In the genomic region with DNA sequence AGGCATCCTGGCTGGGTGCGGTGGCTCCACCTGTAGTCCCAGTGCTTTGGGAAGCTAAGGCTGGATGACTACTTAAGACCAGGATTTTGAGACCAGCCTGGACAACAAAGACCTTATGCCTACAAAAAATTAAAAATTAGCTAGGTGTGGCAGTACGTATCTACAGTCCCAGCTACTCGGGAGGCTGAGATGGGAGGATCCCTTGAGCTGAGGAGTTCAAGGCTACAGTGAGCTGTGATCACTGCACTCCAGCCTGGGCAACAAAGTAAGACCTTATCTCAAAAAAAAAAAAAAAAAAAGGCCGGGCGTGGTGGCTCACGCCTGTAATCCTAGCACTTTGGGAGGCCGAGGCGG, we compare ENCODE assay signal across 1 cellular context.
TF ChIP-seq lines count a peak whose summit lies in the region.

No MANE protein-coding gene starts in this region.

TF ChIP-seq in HCT116, 20 proteins besides CTCF, POLR2A, EP300 and RAD21 (continued from another document):
- TF ChIP-seq EZH2phosphoT487 (IDR thresholded peaks at IDR 0.05; ENCODE audit: borderline replicate concordance): no peak
- TF ChIP-seq EZH2 (IDR thresholded peaks at IDR 0.05): no peak
- TF ChIP-seq FOSL1 (IDR thresholded peaks at IDR 0.05; ENCODE audit: low read depth): no peak
- no peak for TF ChIP-seq YY1 (IDR thresholded peaks at IDR 0.05; ENCODE audit: extremely low read depth, insufficient replicate concordance, low read depth, low read length)
